Comparison of ENCODE assay signal across 9 cellular contexts in genomic region chr1:46488343-46489168, GRCh38. TPM values are rescaled to one million over a fixed set of nuclear protein-coding genes. Genes with fewer than 3 reads are reported as not detected.
DNase-seq lines count a peak whose midpoint lies in the region; ATAC-seq and TF ChIP-seq lines count a peak whose summit lies in the region.
"Had no signal": no experiment of that assay in that cellular context is flagged by ENCODE, and none has a peak within 500 bp of the region (broad histone marks: within the 10 kb centered on the region; RNA-seq: fewer than 3 reads in every experiment).

No MANE protein-coding gene starts in this region.

- DNase-seq in Calu3, result no peak
- peak; percentile 18 for DNase-seq in M059J (ENCODE audit: low read depth)
- no peak for DNase-seq in naive B cell
- no peak for DNase-seq in activated effector memory CD4-positive, alpha-beta T cell treated with Interleukin-2 at 50 U/mL for 16 hours
- no peak for DNase-seq in NCI-H446 treated with DMSO at 0.1 percent for 48 hours (lab: John Stamatoyannopoulos, UW)

- no TSS peak for BruUV-seq in Calu3 (replicated peaks; lab: Mats Ljungman, UMichigan)

- CTCF ChIA-PET in Calu3 (lab: Charles Lee), result interaction anchor here (0.9 to 2.2 kb wide), 4 partner anchors 29 to 46 kb away, joined by 3 to 6 read pairs (median 5); a partner anchor contains a TSS

- H3K27ac Mint-ChIP-seq in Calu3 (ENCODE audit: unreplicated experiment) (peak overlapping the region; percentile 42), brain (peak overlapping the region in 2 of 5 experiments; percentile 87 to 88), naive B cell (peak overlapping the region in 1 of 6 donors; percentile 84)

- intact Hi-C loops in Calu3 (cut with micrococcal nuclease; ENCODE audit: unreplicated experiment), result no loop called here

- TF ChIP-seq CTCF in Calu3 (IDR thresholded peaks at IDR 0.05; ENCODE audit: unreplicated experiment), result no peak
- no peak for TF ChIP-seq CTCF in brain (conservative IDR thresholded peaks at IDR 0.05)

- H3K4me1 Mint-ChIP-seq in Calu3 (ENCODE audit: low read depth, unreplicated experiment), result peaks cover 23% of the 10 kb centered on the region
- H3K4me1 Mint-ChIP-seq in brain, result peaks cover 52% of the 10 kb centered on the region
- peaks cover 19 to 38% (median 36%) of the 10 kb centered on the region in 3 donors for H3K4me1 Mint-ChIP-seq in naive B cell

- H3K4me3 Mint-ChIP-seq in Calu3 (ENCODE audit: low read depth, unreplicated experiment) (peak overlapping the region; percentile 71), brain (peak overlapping the region; percentile 78 to 82 (median 81)), naive B cell (peak overlapping the region; percentile 62 to 92 (median 86))

- H3K36me3 Mint-ChIP-seq in Calu3 (ENCODE audit: insufficient read depth, unreplicated experiment) (peaks cover 14% of the 10 kb centered on the region), brain (no peaks in the 10 kb centered on the region), naive B cell (peaks cover 0 to 8% of the 10 kb centered on the region in 2 donors)

- H3K27me3 Mint-ChIP-seq in Calu3 (ENCODE audit: unreplicated experiment) (peaks cover 53% of the 10 kb centered on the region), brain (peaks cover 98% of the 10 kb centered on the region), naive B cell (peaks cover 64 to 96% (median 88%) of the 10 kb centered on the region in 3 donors)

- H3K9me3 Mint-ChIP-seq in Calu3 (ENCODE audit: low read depth, unreplicated experiment) (no peaks in the 10 kb centered on the region), brain (peaks cover 0 to 5% (median 0%) of the 10 kb centered on the region in 5 experiments), naive B cell (peaks cover 0 to 2% (median 0%) of the 10 kb centered on the region in 7 donors)

- ATAC-seq in naive B cell (ENCODE audit: low read depth in 2 of 2) (no peak), GM21576 (IDR thresholded peaks at IDR 0.05; ENCODE audit: unreplicated experiment) (no peak), HG03095 (IDR thresholded peaks at IDR 0.05; ENCODE audit: unreplicated experiment) (no peak)

RNA-seq across cellular contexts. Expression of gene DMBX1, which starts 1.1 kb away (rescaled TPM):
- total RNA-seq in Calu3 (2022), result 0.88 and 2.3 TPM in 2 replicates
- total RNA-seq in M059J (2014; rRNA removed; shearing (Covaris generic)), result not detected in 2 replicates
- not detected for polyA plus RNA-seq in brain (ENCODE audit: insufficient read depth, low read depth, low replicate concordance)
- polyA plus RNA-seq in naive B cell (ENCODE audit: low read depth in 6 of 6), result not detected
- total RNA-seq: RPMI7951 had no signal
